ENCODE assay signal across 24 cellular contexts in the genomic region with DNA sequence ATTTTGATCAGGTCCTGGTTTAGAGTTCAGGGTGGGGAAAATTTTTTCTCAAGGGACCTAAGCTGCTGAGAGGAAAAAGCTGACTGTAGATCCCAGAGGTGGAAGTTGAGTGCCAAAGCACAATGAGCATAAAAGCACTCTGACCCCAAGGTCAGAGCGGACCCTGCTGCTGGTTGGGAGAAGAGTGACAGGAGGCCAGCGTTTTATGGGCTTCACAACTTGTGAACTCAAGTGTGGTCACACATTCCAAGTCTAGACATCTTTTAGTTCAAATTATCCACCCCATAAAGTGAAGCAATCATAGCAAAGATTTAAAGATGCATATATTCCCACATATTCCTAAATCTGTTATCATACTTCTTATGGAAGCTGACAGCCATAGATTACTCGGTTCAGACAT.
"Had no signal": no experiment of that assay in that cellular context is flagged by ENCODE, and none has a peak within 500 bp of the region (broad histone marks: within the 10 kb centered on the region; RNA-seq: fewer than 3 reads in every experiment).

No MANE protein-coding gene starts in this region.

- DNase-seq: colonic mucosa; effector CD8-positive, alpha-beta T cell; endodermal cell; foreskin melanocyte; mammary epithelial cell; mesendoderm; midbrain; naive thymus-derived CD4-positive, alpha-beta T cell; nucleus accumbens; spleen; stimulated activated CD4-positive, alpha-beta T cell treated with anti-CD3 and anti-CD28 coated beads, Interleukin-4, amount 100 ng/mL, for 4 hours; stimulated activated naive CD8-positive, alpha-beta T cell treated with anti-CD3 and anti-CD28 coated beads, Interleukin-15, Interleukin-2, amounts not matched to agents 100 U/mL and 50 U/mL, for 24 hours; substantia nigra; testis; tibial artery had no signal

- H3K9me3 ChIP-seq: colonic mucosa, prostate gland, spleen, testis, tibial artery had no signal

- H3K27me3 Mint-ChIP-seq: type B pancreatic cell had no signal

- H3K4me1 Mint-ChIP-seq: central memory CD8-positive, alpha-beta T cell; naive thymus-derived CD4-positive, alpha-beta T cell; stimulated activated memory B cell treated with anti-CD40 and anti-IgM and Interleukin-4, amounts not matched to agents 10 μg/mL and 1 μg/mL and 100 μg/mL, for 72 hours had no signal

- H3K27ac Mint-ChIP-seq: dendritic cell treated with granulocyte-macrophage colony-stimulating factor and Interleukin-4, amounts not matched to agents 40 ng/mL and 50 ng/mL, for 4 days; endodermal cell; naive thymus-derived CD4-positive, alpha-beta T cell; stimulated activated memory B cell treated with anti-CD40 and anti-IgM and Interleukin-4, amounts not matched to agents 10 μg/mL and 1 μg/mL and 100 μg/mL, for 72 hours had no signal

- H3K36me3 Mint-ChIP-seq: naive thymus-derived CD4-positive, alpha-beta T cell; stimulated activated memory B cell treated with anti-CD40 and anti-IgM and Interleukin-4, amounts not matched to agents 10 μg/mL and 1 μg/mL and 100 μg/mL, for 72 hours; type B pancreatic cell had no signal

- H3K9me3 Mint-ChIP-seq: central memory CD8-positive, alpha-beta T cell; dendritic cell treated with granulocyte-macrophage colony-stimulating factor and Interleukin-4, amounts not matched to agents 40 ng/mL and 50 ng/mL, for 4 days; endodermal cell; stimulated activated memory B cell treated with anti-CD40 and anti-IgM and Interleukin-4, amounts not matched to agents 10 μg/mL and 1 μg/mL and 100 μg/mL, for 72 hours; type B pancreatic cell had no signal

- H3K36me3 ChIP-seq: colonic mucosa, prostate gland, spleen, tibial artery had no signal

- H3K27me3 ChIP-seq: colonic mucosa, spleen, testis, tibial artery had no signal

- H3K4me3 Mint-ChIP-seq: central memory CD8-positive, alpha-beta T cell; dendritic cell treated with granulocyte-macrophage colony-stimulating factor and Interleukin-4, amounts not matched to agents 40 ng/mL and 50 ng/mL, for 4 days; endodermal cell; naive thymus-derived CD4-positive, alpha-beta T cell; stimulated activated memory B cell treated with anti-CD40 and anti-IgM and Interleukin-4, amounts not matched to agents 10 μg/mL and 1 μg/mL and 100 μg/mL, for 72 hours; type B pancreatic cell had no signal

- H3K27ac ChIP-seq: colonic mucosa, epithelial cell of prostate, prostate gland, skin epidermis, spleen, testis, tibial artery had no signal

- H3K4me3 ChIP-seq: colonic mucosa, prostate gland, skin epidermis, spleen, testis, tibial artery had no signal

- H3K4me1 ChIP-seq: colonic mucosa, prostate gland, spleen, tibial artery had no signal

- ATAC-seq: esophagus mucosa; left lobe of liver; naive thymus-derived CD4-positive, alpha-beta T cell; stimulated activated memory B cell treated with anti-CD40 and anti-IgM and Interleukin-4, amounts not matched to agents 10 μg/mL and 1 μg/mL and 100 μg/mL, for 72 hours; stimulated activated naive CD8-positive, alpha-beta T cell treated with anti-CD3 and anti-CD28 coated beads, Interleukin-15, Interleukin-2, amounts not matched to agents 100 U/mL and 50 U/mL, for 24 hours had no signal
